In the genomic region with DNA sequence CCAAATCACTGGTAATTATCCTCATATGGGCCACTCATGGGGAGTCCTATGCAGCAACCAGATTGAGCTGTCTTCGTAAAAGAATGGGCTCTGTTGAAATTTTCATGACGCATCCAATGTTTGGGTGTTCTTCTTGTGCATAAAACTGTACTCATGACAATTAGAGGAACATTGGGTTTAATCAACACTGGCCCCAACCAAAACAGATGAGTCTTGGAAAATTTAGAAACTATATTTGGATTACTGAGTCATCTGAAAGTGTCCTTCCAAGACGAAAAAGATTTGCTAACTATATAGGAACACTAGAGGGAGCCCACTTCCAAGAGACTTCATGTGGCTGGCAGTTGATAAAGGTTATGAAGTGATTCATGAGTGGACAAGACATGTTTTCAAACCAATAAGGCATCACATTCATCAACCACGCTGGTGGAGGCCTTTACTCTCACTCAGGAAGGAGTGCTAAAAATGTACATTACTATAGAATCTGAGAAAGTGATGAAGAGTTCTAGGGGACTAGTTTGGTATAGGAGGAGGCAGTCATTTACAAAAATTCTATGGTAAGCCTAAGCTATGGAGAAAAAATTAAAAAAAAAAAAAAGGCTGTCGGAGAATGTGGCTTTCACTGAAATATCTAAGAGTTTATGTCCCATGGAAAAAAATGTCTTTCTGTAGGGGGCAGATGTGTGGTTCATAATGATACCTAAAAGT, we compare ENCODE assay signal across 9 cellular contexts.
DNase-seq lines count a peak whose midpoint lies in the region; ATAC-seq and TF ChIP-seq lines count a peak whose summit lies in the region.
"Had no signal": no experiment of that assay in that cellular context is flagged by ENCODE, and none has a peak within 500 bp of the region (broad histone marks: within the 10 kb centered on the region; RNA-seq: fewer than 3 reads in every experiment).

No MANE protein-coding gene starts in this region.

- intact Hi-C loops in mucosa of descending colon (cut with DNase I, micrococcal nuclease), result no loop called here
- intact Hi-C loops in activated CD4-positive, alpha-beta T cell treated with anti-CD3 and anti-CD28 coated beads, Interleukin-2, amount 10 ng/mL, durations not matched to agents 24 days and 14 days (cut with micrococcal nuclease), result no loop called here
- intact Hi-C loops in activated CD8-positive, alpha-beta T cell treated with anti-CD3 and anti-CD28 coated beads for 36 hours (cut with micrococcal nuclease), result no loop called here

- ATAC-seq in mucosa of descending colon, result peak; percentile 13
- ATAC-seq in activated CD8-positive, alpha-beta T cell treated with anti-CD3 and anti-CD28 coated beads for 36 hours, result no peak

- POLR2A ChIA-PET in activated CD8-positive, alpha-beta T cell treated with anti-CD3 and anti-CD28 coated beads for 36 hours (lab: Charles Lee), result no interaction called here

- no peak overlapping the region for H3K27ac Mint-ChIP-seq in activated CD4-positive, alpha-beta T cell treated with anti-CD3 and anti-CD28 coated beads, Interleukin-2, amount 10 ng/mL, durations not matched to agents 24 days and 14 days
- no peak overlapping the region for H3K27ac Mint-ChIP-seq in activated CD8-positive, alpha-beta T cell treated with anti-CD3 and anti-CD28 coated beads for 36 hours

- no peaks in the 10 kb centered on the region for H3K4me1 ChIP-seq in mucosa of descending colon (ENCODE audit: low read depth)
- H3K4me1 ChIP-seq: heart left ventricle had no signal

- H3K36me3 Mint-ChIP-seq in activated CD4-positive, alpha-beta T cell treated with anti-CD3 and anti-CD28 coated beads, Interleukin-2, amount 10 ng/mL, durations not matched to agents 24 days and 14 days (ENCODE audit: low read depth), result no peaks in the 10 kb centered on the region
- no peaks in the 10 kb centered on the region for H3K36me3 Mint-ChIP-seq in activated CD8-positive, alpha-beta T cell treated with anti-CD3 and anti-CD28 coated beads for 36 hours (ENCODE audit: low read depth)

- H3K36me3 ChIP-seq in mucosa of descending colon (ENCODE audit: low read depth), result no peaks in the 10 kb centered on the region
- H3K36me3 ChIP-seq: heart left ventricle had no signal

- H3K9me3 Mint-ChIP-seq in activated CD4-positive, alpha-beta T cell treated with anti-CD3 and anti-CD28 coated beads, Interleukin-2, amount 10 ng/mL, durations not matched to agents 24 days and 14 days, result peaks cover 3% of the 10 kb centered on the region
- peaks cover 4% of the 10 kb centered on the region for H3K9me3 Mint-ChIP-seq in activated CD8-positive, alpha-beta T cell treated with anti-CD3 and anti-CD28 coated beads for 36 hours

- peak; percentile 41 for DNase-seq in NCI-H2081 treated with DMSO at 0.1 percent for 48 hours (lab: John Stamatoyannopoulos, UW)
- peak; percentile 20 for DNase-seq in astrocyte of the hippocampus (ENCODE audit: low read depth, low spot score)
- DNase-seq in mucosa of descending colon, result peak in 1 of 3 donors; percentile 3
- DNase-seq in GDM1 (lab: John Stamatoyannopoulos, UW), result no peak
- DNase-seq in amniotic stem cell (lab: John Stamatoyannopoulos, UW), result no peak
- no peak for DNase-seq in activated CD4-positive, alpha-beta T cell treated with anti-CD3 and anti-CD28 coated beads, Interleukin-2, amount 10 ng/mL, durations not matched to agents 24 days and 14 days
- DNase-seq in activated CD8-positive, alpha-beta T cell treated with anti-CD3 and anti-CD28 coated beads for 36 hours, result no peak
- DNase-seq: heart left ventricle had no signal

- H3K27me3 Mint-ChIP-seq in activated CD4-positive, alpha-beta T cell treated with anti-CD3 and anti-CD28 coated beads, Interleukin-2, amount 10 ng/mL, durations not matched to agents 24 days and 14 days, result no peaks in the 10 kb centered on the region
- H3K27me3 Mint-ChIP-seq in activated CD8-positive, alpha-beta T cell treated with anti-CD3 and anti-CD28 coated beads for 36 hours, result no peaks in the 10 kb centered on the region

- no peak overlapping the region for H3K4me3 ChIP-seq in mucosa of descending colon
- H3K4me3 ChIP-seq: heart left ventricle had no signal

- TF ChIP-seq CTCF in GM12874 (IDR thresholded peaks at IDR 0.05; ENCODE audit: insufficient read depth, low read depth, low read length) (peak; percentile 31; the same call in 1 of the 2 replicates), mucosa of descending colon (IDR thresholded peaks at IDR 0.05) (no peak)
- no peak for TF ChIP-seq CTCF in activated CD8-positive, alpha-beta T cell treated with anti-CD3 and anti-CD28 coated beads for 36 hours (IDR thresholded peaks at IDR 0.05)

- CTCF ChIA-PET in activated CD8-positive, alpha-beta T cell treated with anti-CD3 and anti-CD28 coated beads for 36 hours (lab: Charles Lee), result no interaction called here

- no peak overlapping the region for H3K4me3 Mint-ChIP-seq in activated CD4-positive, alpha-beta T cell treated with anti-CD3 and anti-CD28 coated beads, Interleukin-2, amount 10 ng/mL, durations not matched to agents 24 days and 14 days
- H3K4me3 Mint-ChIP-seq in activated CD8-positive, alpha-beta T cell treated with anti-CD3 and anti-CD28 coated beads for 36 hours, result no peak overlapping the region

- no peaks in the 10 kb centered on the region for H3K4me1 Mint-ChIP-seq in activated CD4-positive, alpha-beta T cell treated with anti-CD3 and anti-CD28 coated beads, Interleukin-2, amount 10 ng/mL, durations not matched to agents 24 days and 14 days
- no peaks in the 10 kb centered on the region for H3K4me1 Mint-ChIP-seq in activated CD8-positive, alpha-beta T cell treated with anti-CD3 and anti-CD28 coated beads for 36 hours (ENCODE audit: low read depth)

- no peaks in the 10 kb centered on the region for H3K9me3 ChIP-seq in mucosa of descending colon

Comparison
In these comparisons a context has a peak if more than half of its experiments do, and no peak if none do; other contexts are left out.
1. DNase-seq: peak in NCI-H2081 treated with DMSO at 0.1 percent for 48 hours (single experiment) and astrocyte of the hippocampus (single experiment); none in GDM1 (single experiment), amniotic stem cell (single experiment), activated CD4-positive, alpha-beta T cell treated with anti-CD3 and anti-CD28 coated beads, Interleukin-2, amount 10 ng/mL, durations not matched to agents 24 days and 14 days (single experiment) and activated CD8-positive, alpha-beta T cell treated with anti-CD3 and anti-CD28 coated beads for 36 hours (single experiment).